Comparison of ENCODE assay signal across 8 cellular contexts in genomic region chr6:22954749-22955385, GRCh38.
DNase-seq lines count a peak whose midpoint lies in the region; ATAC-seq, FAIRE-seq and TF ChIP-seq lines count a peak whose summit lies in the region.

No MANE protein-coding gene starts in this region.

- 5 to 18% (median 15%) methylated on average over 5 of the region's 5 CpGs for WGBS in small intestine, 3 donors

- H3K27ac ChIP-seq in epithelial cell of prostate (peak overlapping the region; percentile 11), small intestine (ENCODE audit: low read depth in 1 of 2, low read length in 1 of 2) (no peak overlapping the region)

- H3K9me3 Mint-ChIP-seq in CD14-positive monocyte, result peaks cover 0 to 5% (median 2%) of the 10 kb centered on the region in 7 donors

- DNase-seq in NCI-H748 (lab: John Stamatoyannopoulos, UW; ENCODE audit: unreplicated experiment) (peak; percentile 59), epithelial cell of prostate (ENCODE audit: low read depth, low spot score) (no peak), small intestine (peak; percentile 15), CD14-positive monocyte (ENCODE audit: low spot score) (no peak), GM19239 (ENCODE audit: insufficient read length, low spot score) (no peak)
- DNase-seq in activated CD8-positive, alpha-beta memory T cell treated with anti-CD3 and anti-CD28 coated beads for 24 hours, result no peak

- H3K4me1 ChIP-seq in small intestine (ENCODE audit: control insufficient read depth in 2 of 2, insufficient read depth in 1 of 2, low read depth in 1 of 2, low read length in 1 of 2), result peaks cover 0 to 5% of the 10 kb centered on the region in 2 donors

- H3K4me3 ChIP-seq in small intestine (ENCODE audit: low read depth in 1 of 2, low read length in 2 of 2), result no peak overlapping the region

- intact Hi-C loops in CD14-positive monocyte (cut with micrococcal nuclease), result no loop called here

- no peaks in the 10 kb centered on the region for H3K36me3 ChIP-seq in small intestine (ENCODE audit: control insufficient read depth in 2 of 2, insufficient read depth in 2 of 2, low read length in 2 of 2)

- H3K9me3 ChIP-seq in small intestine (ENCODE audit: control insufficient read depth, low read depth), result no peaks in the 10 kb centered on the region

- peak overlapping the region in 1 of 2 donors; percentile 46 for H3K4me3 Mint-ChIP-seq in CD14-positive monocyte

- no peaks in the 10 kb centered on the region for H3K27me3 ChIP-seq in small intestine (ENCODE audit: control insufficient read depth in 2 of 2, insufficient read depth in 2 of 2, low read length in 2 of 2)

- no peak for TF ChIP-seq CTCF in CD14-positive monocyte (IDR thresholded peaks at IDR 0.05)

- no peak overlapping the region for H3K27ac Mint-ChIP-seq in CD14-positive monocyte

- ATAC-seq in GM18502 (IDR thresholded peaks at IDR 0.05; ENCODE audit: poor library complexity, unreplicated experiment), result peak; percentile 66
- ATAC-seq in HG02571 (IDR thresholded peaks at IDR 0.05; ENCODE audit: unreplicated experiment), result peak; percentile 60

- no peaks in the 10 kb centered on the region for H3K27me3 Mint-ChIP-seq in CD14-positive monocyte (ENCODE audit: low read depth in 3 of 3)

- FAIRE-seq in small intestine (lab: Jason Lieb, UNC), result peak; percentile 10
- FAIRE-seq in GM19239 (lab: Jason Lieb, UNC), result no peak

- peaks cover 7% of the 10 kb centered on the region for H3K4me1 Mint-ChIP-seq in CD14-positive monocyte

- no peaks in the 10 kb centered on the region for H3K36me3 Mint-ChIP-seq in CD14-positive monocyte

Comparison
In these comparisons a context has a peak if more than half of its experiments do, and no peak if none do; other contexts are left out.
1. DNase-seq: peak in NCI-H748 (single experiment) and small intestine (single experiment); none in epithelial cell of prostate (single experiment), activated CD8-positive, alpha-beta memory T cell treated with anti-CD3 and anti-CD28 coated beads for 24 hours (single experiment), CD14-positive monocyte (single experiment) and GM19239 (single experiment).